ENCODE assay signal across 8 cellular contexts in the genomic region with DNA sequence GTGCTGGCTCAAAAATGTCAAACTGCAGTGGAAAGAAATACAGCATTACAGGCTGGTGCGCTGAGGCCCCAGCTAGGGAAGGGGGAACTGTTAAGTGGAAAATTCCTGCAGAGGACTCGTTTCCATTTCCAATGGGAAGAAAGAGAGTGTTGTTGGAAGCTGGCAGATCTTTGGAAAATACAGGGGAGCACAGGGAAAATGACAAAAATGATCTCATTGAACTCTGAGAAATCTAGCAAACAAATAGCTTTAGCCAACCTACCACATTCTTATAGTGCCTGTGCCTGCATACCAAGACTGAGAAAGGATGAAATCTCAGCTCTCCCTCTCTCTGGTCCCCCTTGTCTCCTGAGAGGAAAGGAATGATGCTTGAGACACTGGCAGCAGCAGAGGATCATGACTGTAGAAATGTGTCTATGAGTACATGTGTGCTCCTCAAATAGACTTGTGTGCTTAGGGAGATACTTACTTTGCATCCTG.
DNase-seq lines count a peak whose midpoint lies in the region; ATAC-seq and TF ChIP-seq lines count a peak whose summit lies in the region.

No MANE protein-coding gene starts in this region.

- DNase-seq in EL, result peak; percentile 42
- peak; percentile 9 to 41 for DNase-seq in SJCRH30
- DNase-seq in fibroblast of villous mesenchyme (ENCODE audit: low read depth), result no peak
- DNase-seq in pons (ENCODE audit: low spot score), result peak; percentile 48
- DNase-seq in NCI-H226, result no peak
- no peak for DNase-seq in natural killer cell
- DNase-seq in HPDE6-E6E7 (ENCODE audit: extremely low spot score), result no peak
- DNase-seq in omental fat pad (ENCODE audit: low spot score), result no peak

- no peaks in the 10 kb centered on the region for H3K9me3 ChIP-seq in SJCRH30 (replicated peaks)

- intact Hi-C loops in natural killer cell (cut with micrococcal nuclease), result no loop called here

- H3K27ac Mint-ChIP-seq in natural killer cell, result no peak overlapping the region

- H3K9me3 Mint-ChIP-seq in natural killer cell, result peaks cover 3 to 6% of the 10 kb centered on the region in 2 donors

- H3K27me3 Mint-ChIP-seq in natural killer cell (ENCODE audit: low read depth in 2 of 2), result peaks cover 10 to 19% of the 10 kb centered on the region in 2 donors

- no peak for TF ChIP-seq CTCF in fibroblast of villous mesenchyme (IDR thresholded peaks at IDR 0.05; ENCODE audit: insufficient read depth, low read depth, low read length)
- no peak for TF ChIP-seq CTCF in natural killer cell (IDR thresholded peaks at IDR 0.05)
- TF ChIP-seq CTCF in omental fat pad (IDR thresholded peaks at IDR 0.05), result no peak

- H3K4me3 Mint-ChIP-seq in natural killer cell, result no peak overlapping the region

- H3K4me3 ChIP-seq in SJCRH30 (peak overlapping the region; percentile 71), fibroblast of villous mesenchyme (ENCODE audit: low read depth, low read length) (peak overlapping the region; percentile 54)

- H3K36me3 Mint-ChIP-seq in natural killer cell, result no peaks in the 10 kb centered on the region

- peak overlapping the region; percentile 92 for H3K27ac ChIP-seq in SJCRH30

- H3K4me1 Mint-ChIP-seq in natural killer cell, result no peaks in the 10 kb centered on the region

- no peaks in the 10 kb centered on the region for H3K36me3 ChIP-seq in SJCRH30

- H3K4me1 ChIP-seq in SJCRH30, result peaks cover 7% of the 10 kb centered on the region; the same call in 1 of the 2 replicates

- ATAC-seq in natural killer cell, result no peak
- ATAC-seq in omental fat pad (ENCODE audit: low FRiP score), result no peak

- H3K27me3 ChIP-seq in SJCRH30, result no peaks in the 10 kb centered on the region

Comparison
In these comparisons a context has a peak if more than half of its experiments do, and no peak if none do; other contexts are left out.
1. DNase-seq: peak in EL (single experiment), SJCRH30 (2 of 2) and pons (single experiment); none in fibroblast of villous mesenchyme (single experiment), NCI-H226 (single experiment), natural killer cell (single experiment), HPDE6-E6E7 (single experiment) and omental fat pad (single experiment).